ENCODE assay signal across 8 cellular contexts in genomic region chr2:43609304-43609883, GRCh38. TPM values are rescaled to one million over a fixed set of nuclear protein-coding genes. Genes with fewer than 3 reads are reported as not detected.
DNase-seq lines count a peak whose midpoint lies in the region; ATAC-seq and TF ChIP-seq lines count a peak whose summit lies in the region.

No MANE protein-coding gene starts in this region.

- BruUV-seq in Calu3 (replicated peaks; lab: Mats Ljungman, UMichigan): no TSS peak

- peak; percentile 55 for ATAC-seq in GM19452 (IDR thresholded peaks at IDR 0.05; ENCODE audit: unreplicated experiment)
- no peak for ATAC-seq in HG02885 (IDR thresholded peaks at IDR 0.05; ENCODE audit: poor library complexity, unreplicated experiment)
- no peak for ATAC-seq in HG02588 (IDR thresholded peaks at IDR 0.05; ENCODE audit: unreplicated experiment)

- H3K27me3 Mint-ChIP-seq in Calu3 (ENCODE audit: unreplicated experiment) (no peaks in the 10 kb centered on the region), neural crest cell (ENCODE audit: low read depth) (no peaks in the 10 kb centered on the region)
- peaks cover 5% of the 10 kb centered on the region for H3K27me3 Mint-ChIP-seq in activated CD4-positive, alpha-beta T cell treated with anti-CD3 and anti-CD28 coated beads, Interleukin-2, amount 10 ng/mL, durations not matched to agents 7 days and 5 days

- POLR2A ChIA-PET in activated CD4-positive, alpha-beta T cell treated with anti-CD3 and anti-CD28 coated beads, Interleukin-2, amount 10 ng/mL, durations not matched to agents 7 days and 5 days (lab: Charles Lee): no interaction called here

- H3K4me3 Mint-ChIP-seq in Calu3 (ENCODE audit: low read depth, unreplicated experiment) (no peak overlapping the region), neural crest cell (no peak overlapping the region)
- H3K4me3 Mint-ChIP-seq in activated CD4-positive, alpha-beta T cell treated with anti-CD3 and anti-CD28 coated beads, Interleukin-2, amount 10 ng/mL, durations not matched to agents 7 days and 5 days: no peak overlapping the region

- CTCF ChIA-PET in Calu3 (lab: Charles Lee): no interaction called here
- CTCF ChIA-PET in activated CD4-positive, alpha-beta T cell treated with anti-CD3 and anti-CD28 coated beads, Interleukin-2, amount 10 ng/mL, durations not matched to agents 7 days and 5 days (lab: Charles Lee): interaction anchor here (0.6 to 1.5 kb wide), 5 partner anchors 16 to 329 kb away, joined by 3 to 4 read pairs (median 3); no protein-coding TSS in a partner anchor

- H3K27ac Mint-ChIP-seq in Calu3 (ENCODE audit: unreplicated experiment) (no peak overlapping the region), neural crest cell (ENCODE audit: unreplicated experiment) (no peak overlapping the region)
- no peak overlapping the region for H3K27ac Mint-ChIP-seq in activated CD4-positive, alpha-beta T cell treated with anti-CD3 and anti-CD28 coated beads, Interleukin-2, amount 10 ng/mL, durations not matched to agents 7 days and 5 days

- peak; percentile 56 for DNase-seq in Calu3
- DNase-seq in NCI-H2107 (lab: John Stamatoyannopoulos, UW): peak; percentile 38
- DNase-seq in activated CD4-positive, alpha-beta T cell treated with anti-CD3 and anti-CD28 coated beads, Interleukin-2, amount 10 ng/mL, durations not matched to agents 7 days and 5 days: peak; percentile 55
- peak; percentile 61 for DNase-seq in fibroblast of the aortic adventitia (ENCODE audit: low read depth)
- peak; percentile 33 for DNase-seq in neural crest cell (ENCODE audit: low read depth, low spot score)

- H3K4me3 ChIP-seq in fibroblast of the aortic adventitia (ENCODE audit: low read depth, low read length): no peak overlapping the region

- TF ChIP-seq CTCF in Calu3 (IDR thresholded peaks at IDR 0.05; ENCODE audit: unreplicated experiment) (peak; percentile 52), fibroblast of the aortic adventitia (IDR thresholded peaks at IDR 0.05; ENCODE audit: insufficient read depth, low read length) (peak; percentile 66), neural crest cell (conservative IDR thresholded peaks at IDR 0.05) (peak; percentile 78)

- intact Hi-C loops in Calu3 (cut with micrococcal nuclease; ENCODE audit: unreplicated experiment): loop anchor here (2.0 to 10.0 kb wide), 2 partner anchors 275 to 781 kb away; no protein-coding TSS in a partner anchor

- H3K36me3 Mint-ChIP-seq in Calu3 (ENCODE audit: insufficient read depth, unreplicated experiment) (no peaks in the 10 kb centered on the region), neural crest cell (ENCODE audit: low read depth) (no peaks in the 10 kb centered on the region)
- H3K36me3 Mint-ChIP-seq in activated CD4-positive, alpha-beta T cell treated with anti-CD3 and anti-CD28 coated beads, Interleukin-2, amount 10 ng/mL, durations not matched to agents 7 days and 5 days (ENCODE audit: low read depth): no peaks in the 10 kb centered on the region

- H3K9me3 Mint-ChIP-seq in Calu3 (ENCODE audit: low read depth, unreplicated experiment) (no peaks in the 10 kb centered on the region), neural crest cell (no peaks in the 10 kb centered on the region)
- no peaks in the 10 kb centered on the region for H3K9me3 Mint-ChIP-seq in activated CD4-positive, alpha-beta T cell treated with anti-CD3 and anti-CD28 coated beads, Interleukin-2, amount 10 ng/mL, durations not matched to agents 7 days and 5 days

- H3K4me1 Mint-ChIP-seq in Calu3 (ENCODE audit: low read depth, unreplicated experiment): peaks cover 10% of the 10 kb centered on the region
- peaks cover 8% of the 10 kb centered on the region for H3K4me1 Mint-ChIP-seq in activated CD4-positive, alpha-beta T cell treated with anti-CD3 and anti-CD28 coated beads, Interleukin-2, amount 10 ng/mL, durations not matched to agents 7 days and 5 days
- peaks cover 11% of the 10 kb centered on the region for H3K4me1 Mint-ChIP-seq in neural crest cell

RNA-seq across cellular contexts. Expression of gene THADA, which starts 13.6 kb away (rescaled TPM):
- total RNA-seq in Calu3 (2022) (35.5 and 39.9 TPM in 2 replicates), fibroblast of the aortic adventitia (ENCODE audit: low replicate concordance) (34.6 and 54.9 TPM in 2 replicates), neural crest cell (33.7 and 33.8 TPM in 2 replicates)
- total RNA-seq in activated CD4-positive, alpha-beta T cell treated with anti-CD3 and anti-CD28 coated beads, Interleukin-2, amount 10 ng/mL, durations not matched to agents 7 days and 5 days: 10 to 100 TPM; 26.2 to 32.2 TPM

RNA-seq across cellular contexts. Expression of gene PLEKHH2, which starts 27.7 kb away (rescaled TPM):
- total RNA-seq in Calu3 (2022): 20.7 and 21.2 TPM in 2 replicates
- under 1 TPM; 0.20 to 0.40 TPM for total RNA-seq in activated CD4-positive, alpha-beta T cell treated with anti-CD3 and anti-CD28 coated beads, Interleukin-2, amount 10 ng/mL, durations not matched to agents 7 days and 5 days
- total RNA-seq in fibroblast of the aortic adventitia (ENCODE audit: low replicate concordance): 5.4 and 20.0 TPM in 2 replicates
- total RNA-seq in neural crest cell: 1.9 and 2.1 TPM in 2 replicates
